ENCODE assay signal across 13 cellular contexts in genomic region chr1:181179279-181179979, GRCh38.
DNase-seq lines count a peak whose midpoint lies in the region; ATAC-seq and TF ChIP-seq lines count a peak whose summit lies in the region.
"Had no signal": no experiment of that assay in that cellular context is flagged by ENCODE, and none has a peak within 500 bp of the region (broad histone marks: within the 10 kb centered on the region; RNA-seq: fewer than 3 reads in every experiment).

No MANE protein-coding gene starts in this region.

- no peak overlapping the region for H2AK5ac ChIP-seq in H9 (ENCODE audit: insufficient read length, low read length)

- ATAC-seq in HG02840 (IDR thresholded peaks at IDR 0.05; ENCODE audit: low FRiP score, unreplicated experiment) (no peak), foreskin keratinocyte (no peak), HG02763 (IDR thresholded peaks at IDR 0.05; ENCODE audit: unreplicated experiment) (no peak)

- no peak overlapping the region for H2BK120ac ChIP-seq in H9 (ENCODE audit: low read depth, low read length, poor library complexity, severe bottlenecking)

- no peak overlapping the region for H2BK20ac ChIP-seq in H9 (ENCODE audit: low read depth, low read length, poor library complexity, severe bottlenecking)

- H3K4me1 ChIP-seq in H9 (ENCODE audit: insufficient read depth, low read length) (peaks cover 11% of the 10 kb centered on the region; the same call in 1 of the 2 replicates), foreskin keratinocyte (no peaks in the 10 kb centered on the region)

- no peak overlapping the region for H3K56ac ChIP-seq in H9 (ENCODE audit: insufficient read length, low read depth, low read length)

- no peaks in the 10 kb centered on the region for H3K9me3 ChIP-seq in H9 (ENCODE audit: control insufficient read depth, low read depth, low read length)

- no peak overlapping the region for H3K14ac ChIP-seq in H9 (ENCODE audit: insufficient read depth, low read length)

- H4K20me1 ChIP-seq in H9 (ENCODE audit: control insufficient read depth, insufficient read depth, insufficient read length) = no peaks in the 10 kb centered on the region

- no peak overlapping the region for H2BK15ac ChIP-seq in H9 (ENCODE audit: low read depth, low read length)

- H3K27me3 Mint-ChIP-seq in H9 (ENCODE audit: low read depth) = peaks cover 15% of the 10 kb centered on the region
- peaks cover 72% of the 10 kb centered on the region for H3K27me3 Mint-ChIP-seq in nephron progenitor cell (ENCODE audit: low read depth, poor library complexity)

- H3K27ac Mint-ChIP-seq in H9 = peak overlapping the region; percentile 28 to 93 (median 92); a peak in 5 of 7 replicates
- no peak overlapping the region for H3K27ac Mint-ChIP-seq in nephron progenitor cell
- H3K27ac Mint-ChIP-seq: T-helper 1 cell treated with Interleukin-12 subunit alpha and Interleukin-12 subunit beta and Interleukin-4 antibody, amounts not matched to agents 30 μg/mL and 1 μg/mL, for 36 hours had no signal

- H3K79me1 ChIP-seq in H9 (ENCODE audit: insufficient read depth, low read depth, low read length, poor library complexity, severe bottlenecking) = no peaks in the 10 kb centered on the region

- H3K36me3 Mint-ChIP-seq in H9 (ENCODE audit: insufficient read depth in 1 of 3, low read depth in 3 of 3) = peaks cover 0 to 13% (median 2%) of the 10 kb centered on the region in 3 experiments; a peak in 3 of 7 replicates
- H3K36me3 Mint-ChIP-seq in nephron progenitor cell (ENCODE audit: low read depth) = no peaks in the 10 kb centered on the region
- H3K36me3 Mint-ChIP-seq: naive B cell had no signal

- H3K23ac ChIP-seq in H9 (ENCODE audit: insufficient read length, low read depth, low read length) = no peak overlapping the region

- H3K9me3 Mint-ChIP-seq in H9 (peaks cover 0 to 12% of the 10 kb centered on the region in 2 experiments; a peak in 2 of 5 replicates), nephron progenitor cell (peaks cover 10% of the 10 kb centered on the region)
- H3K9me3 Mint-ChIP-seq: naive B cell; T-helper 1 cell treated with Interleukin-12 subunit alpha and Interleukin-12 subunit beta and Interleukin-4 antibody, amounts not matched to agents 30 μg/mL and 1 μg/mL, for 36 hours had no signal

- peaks cover 44 to 58% of the 10 kb centered on the region in 2 experiments for H3K4me1 Mint-ChIP-seq in H9
- H3K4me1 Mint-ChIP-seq in nephron progenitor cell = peaks cover 23% of the 10 kb centered on the region

- no peak overlapping the region for H3K4ac ChIP-seq in H9 (ENCODE audit: low read depth, low read length)

- H4K5ac ChIP-seq in H9 (ENCODE audit: insufficient read length, low read depth, low read length) = no peak overlapping the region

- H3K27me3 ChIP-seq in H9 (ENCODE audit: insufficient read depth, low read length) (no peaks in the 10 kb centered on the region; the same call in 1 of the 2 replicates), foreskin keratinocyte (peaks cover 9% of the 10 kb centered on the region)

- H3K27ac ChIP-seq in H9 (ENCODE audit: insufficient read length, low read depth, low read length) (no peak overlapping the region), caudate nucleus (ENCODE audit: low read depth, low read length) (peak overlapping the region; percentile 82), foreskin keratinocyte (no peak overlapping the region)
- H3K27ac ChIP-seq: KMS-11 had no signal

- H3K23me2 ChIP-seq in H9 (ENCODE audit: insufficient read length, low read depth, low read length, poor library complexity, severe bottlenecking) = no peaks in the 10 kb centered on the region

- H3K4me2 ChIP-seq in H9 (ENCODE audit: insufficient read depth, insufficient read length, low read length) = peak overlapping the region; percentile 2
- H3K4me2 ChIP-seq: KMS-11 had no signal

- H3K18ac ChIP-seq in H9 (ENCODE audit: insufficient read length, low read depth, low read length) = no peak overlapping the region

- H3K79me2 ChIP-seq in H9 (ENCODE audit: insufficient read depth, low read length) = no peaks in the 10 kb centered on the region

- no peak overlapping the region for H2BK5ac ChIP-seq in H9 (ENCODE audit: insufficient read length, low read length)

- peak in 2 of 3 experiments; percentile 79 to 96 for DNase-seq in NCI-H1417 (lab: John Stamatoyannopoulos, UW)
- no peak for DNase-seq in NCI-H1417 treated with DMSO at 0.1 percent for 48 hours (lab: John Stamatoyannopoulos, UW)
- no peak for DNase-seq in H9
- no peak for DNase-seq in caudate nucleus (lab: John Stamatoyannopoulos, UW)
- DNase-seq in nephron progenitor cell = no peak
- no peak for DNase-seq in foreskin keratinocyte
- DNase-seq: 8988T, naive B cell, trophoblast cell had no signal

- H2BK12ac ChIP-seq in H9 (ENCODE audit: insufficient read length, low read depth, low read length) = no peak overlapping the region

- TF ChIP-seq CTCF in H9 (conservative IDR thresholded peaks at IDR 0.05) = no peak
- no peak for TF ChIP-seq CTCF in nephron progenitor cell (IDR thresholded peaks at IDR 0.05)
- TF ChIP-seq CTCF in foreskin keratinocyte (conservative IDR thresholded peaks at IDR 0.05) = no peak

- H2AFZ ChIP-seq in H9 (ENCODE audit: low read length) = no peak overlapping the region

- no peak overlapping the region for H4K91ac ChIP-seq in H9 (ENCODE audit: insufficient read length, low read depth, low read length)

- H4K8ac ChIP-seq in H9 (replicated peaks; ENCODE audit: insufficient read length, low read depth, low read length) = no peak overlapping the region

- no peak overlapping the region for H3K9ac ChIP-seq in H9 (ENCODE audit: extremely low read depth, insufficient read length, low read length)
- H3K9ac ChIP-seq: KMS-11 had no signal

- WGBS in H9 (ENCODE audit: extremely low coverage, insufficient read length, low lambda C conversion rate) = no CpG with 5 or more reads among the region's 10 CpGs

- peak overlapping the region; percentile 6 to 45; a peak in 3 of 5 replicates for H3K4me3 Mint-ChIP-seq in H9
- peak overlapping the region; percentile 70 for H3K4me3 Mint-ChIP-seq in nephron progenitor cell
- H3K4me3 Mint-ChIP-seq: naive B cell; T-helper 1 cell treated with Interleukin-12 subunit alpha and Interleukin-12 subunit beta and Interleukin-4 antibody, amounts not matched to agents 30 μg/mL and 1 μg/mL, for 36 hours had no signal

- no peak overlapping the region for H3T11ph ChIP-seq in H9 (ENCODE audit: low read length)

Comparison
In these comparisons a context has a peak if more than half of its experiments do, and no peak if none do; other contexts are left out.
1. DNase-seq: peak in NCI-H1417 (2 of 3); none in NCI-H1417 treated with DMSO at 0.1 percent for 48 hours (single experiment), H9 (single experiment), caudate nucleus (0 of 61), nephron progenitor cell (single experiment) and foreskin keratinocyte (0 of 2).